Comparison of ENCODE assay signal across 8 cellular contexts in genomic region chr17:61251939-61252865, GRCh38.
DNase-seq lines count a peak whose midpoint lies in the region; ATAC-seq and TF ChIP-seq lines count a peak whose summit lies in the region.
"Had no signal": no experiment of that assay in that cellular context is flagged by ENCODE, and none has a peak within 500 bp of the region (broad histone marks: within the 10 kb centered on the region; RNA-seq: fewer than 3 reads in every experiment).

No MANE protein-coding gene starts in this region.

- no peaks in the 10 kb centered on the region for H3K27me3 ChIP-seq in thoracic aorta (replicated peaks; ENCODE audit: insufficient read depth)

- no peaks in the 10 kb centered on the region for H3K36me3 ChIP-seq in thoracic aorta

- peak overlapping the region; percentile 32 for H3K27ac Mint-ChIP-seq in central memory CD8-positive, alpha-beta T cell (ENCODE audit: low read depth)
- no peak overlapping the region for H3K27ac Mint-ChIP-seq in type B pancreatic cell

- no peaks in the 10 kb centered on the region for H3K36me3 Mint-ChIP-seq in central memory CD8-positive, alpha-beta T cell (ENCODE audit: insufficient read depth)
- no peaks in the 10 kb centered on the region for H3K36me3 Mint-ChIP-seq in type B pancreatic cell

- TF ChIP-seq CTCF in thoracic aorta (IDR thresholded peaks at IDR 0.05) = no peak
- TF ChIP-seq CTCF in type B pancreatic cell (conservative IDR thresholded peaks at IDR 0.05) = no peak

- H3K4me1 ChIP-seq in thoracic aorta (ENCODE audit: control insufficient read depth in 1 of 2, low read depth in 2 of 2) = peaks cover 21 to 76% of the 10 kb centered on the region in 2 donors

- peak; percentile 32 for ATAC-seq in central memory CD8-positive, alpha-beta T cell (replicated peaks; ENCODE audit: extremely low read depth, poor library complexity, severe bottlenecking)
- peak; percentile 67 for ATAC-seq in thoracic aorta (ENCODE audit: insufficient number of reproducible peaks, low FRiP score, low read depth)

- H3K9me3 ChIP-seq in thoracic aorta = no peaks in the 10 kb centered on the region

- no peaks in the 10 kb centered on the region for H3K4me1 Mint-ChIP-seq in central memory CD8-positive, alpha-beta T cell
- peaks cover 52% of the 10 kb centered on the region for H3K4me1 Mint-ChIP-seq in type B pancreatic cell (ENCODE audit: unreplicated experiment)

- no peaks in the 10 kb centered on the region for H3K9me3 Mint-ChIP-seq in central memory CD8-positive, alpha-beta T cell
- no peaks in the 10 kb centered on the region for H3K9me3 Mint-ChIP-seq in type B pancreatic cell

- peak overlapping the region; percentile 86 to 90 for H3K27ac ChIP-seq in thoracic aorta
- H3K27ac ChIP-seq: SK-N-MC had no signal

- peak overlapping the region; percentile 12 for H3K4me3 ChIP-seq in thoracic aorta
- H3K4me3 ChIP-seq: SK-N-MC had no signal

- H3K4me3 Mint-ChIP-seq in central memory CD8-positive, alpha-beta T cell = no peak overlapping the region
- H3K4me3 Mint-ChIP-seq in type B pancreatic cell = no peak overlapping the region

- DNase-seq in KG1 (lab: John Stamatoyannopoulos, UW) (peak; percentile 90), medulla oblongata (ENCODE audit: extremely low spot score) (peak; percentile 72), thoracic aorta (ENCODE audit: low spot score) (peak; percentile 87), NK-92 (lab: John Stamatoyannopoulos, UW; ENCODE audit: unreplicated experiment) (no peak), NCI-H2107 treated with DMSO at 0.1 percent for 48 hours (lab: John Stamatoyannopoulos, UW; ENCODE audit: unreplicated experiment) (no peak), type B pancreatic cell (ENCODE audit: extremely low spot score, unreplicated experiment) (no peak)
- DNase-seq in central memory CD8-positive, alpha-beta T cell (ENCODE audit: low spot score in 2 of 2) = peak in 1 of 2 donors; percentile 10

- H3K27me3 Mint-ChIP-seq in central memory CD8-positive, alpha-beta T cell = no peaks in the 10 kb centered on the region
- H3K27me3 Mint-ChIP-seq in type B pancreatic cell = no peaks in the 10 kb centered on the region

Comparison
In these comparisons a context has a peak if more than half of its experiments do, and no peak if none do; other contexts are left out.
1. DNase-seq: peak in KG1 (single experiment), medulla oblongata (single experiment) and thoracic aorta (single experiment); none in NK-92 (single experiment), NCI-H2107 treated with DMSO at 0.1 percent for 48 hours (single experiment) and type B pancreatic cell (single experiment).